ENCODE assay signal across 18 cellular contexts in genomic region chr1:206786212-206786886, GRCh38. TPM values are rescaled to one million over a fixed set of nuclear protein-coding genes. Genes with fewer than 3 reads are reported as not detected.
DNase-seq lines count a peak whose midpoint lies in the region; ATAC-seq and TF ChIP-seq lines count a peak whose summit lies in the region.
"Had no signal": no experiment of that assay in that cellular context is flagged by ENCODE, and none has a peak within 500 bp of the region (broad histone marks: within the 10 kb centered on the region; RNA-seq: fewer than 3 reads in every experiment).

No MANE protein-coding gene starts in this region.

- H3K4me1 Mint-ChIP-seq in CD4-positive, alpha-beta T cell (ENCODE audit: low read depth), result peaks cover 78% of the 10 kb centered on the region
- peaks cover 70% of the 10 kb centered on the region for H3K4me1 Mint-ChIP-seq in T-helper 2 cell treated with Interferon-gamma antibody and Interleukin-4, amounts not matched to agents 5 μg/mL and 100 μg/mL, for 36 hours (ENCODE audit: low read depth)
- peaks cover 57 to 74% of the 10 kb centered on the region in 2 donors for H3K4me1 Mint-ChIP-seq in immature natural killer cell

- no peak overlapping the region for H3K4me3 Mint-ChIP-seq in CD4-positive, alpha-beta T cell
- H3K4me3 Mint-ChIP-seq in T-helper 2 cell treated with Interferon-gamma antibody and Interleukin-4, amounts not matched to agents 5 μg/mL and 100 μg/mL, for 36 hours, result peak overlapping the region; percentile 14
- H3K4me3 Mint-ChIP-seq in immature natural killer cell, result peak overlapping the region; percentile 31 to 65 (median 55)
- H3K4me3 Mint-ChIP-seq: neural progenitor cell had no signal

- no peak for DNase-seq in CD4-positive, alpha-beta T cell
- DNase-seq in GM13977 (ENCODE audit: low spot score) (peak; percentile 23), immature natural killer cell (peak; percentile 63 to 67 (median 63)), NCI-H446 (lab: John Stamatoyannopoulos, UW) (no peak), OCI-M1 (lab: John Stamatoyannopoulos, UW) (no peak)
- DNase-seq in T-helper 2 cell treated with Interferon-gamma antibody and Interleukin-4, amounts not matched to agents 5 μg/mL and 100 μg/mL, for 36 hours (ENCODE audit: low spot score), result no peak
- DNase-seq in stimulated activated CD4-positive, alpha-beta T cell treated with anti-CD3 and anti-CD28 coated beads, Interleukin-4, amount 100 ng/mL, for 24 hours, result no peak
- DNase-seq: activated CD4-positive, alpha-beta T cell treated with anti-CD3 and anti-CD28 coated beads, Interleukin-2, amount 50 U/mL, for 4 hours; activated effector memory CD4-positive, alpha-beta T cell treated with anti-CD3 and anti-CD28 coated beads, Interleukin-2, amount 50 U/mL, for 16 hours; effector CD8-positive, alpha-beta T cell; esophagus squamous epithelium; left colon; NCI-H1930 had no signal

- no peaks in the 10 kb centered on the region for H3K9me3 Mint-ChIP-seq in CD4-positive, alpha-beta T cell
- peaks cover 4% of the 10 kb centered on the region for H3K9me3 Mint-ChIP-seq in T-helper 2 cell treated with Interferon-gamma antibody and Interleukin-4, amounts not matched to agents 5 μg/mL and 100 μg/mL, for 36 hours
- no peaks in the 10 kb centered on the region for H3K9me3 Mint-ChIP-seq in immature natural killer cell
- H3K9me3 Mint-ChIP-seq: neural progenitor cell had no signal

- POLR2A ChIA-PET in CD4-positive, alpha-beta T cell (lab: Charles Lee), result interaction anchor here (0.9 to 4.1 kb wide), 3 partner anchors 15 to 21 kb away, joined by 3 to 32 read pairs (median 15); partner anchors contain the start of genes IL10 and IL19

- in situ Hi-C loops in GM13977 (cut with MboI; ENCODE audit: low pct_unique_long_range_greater_than_20kb, low sequenced_read_pairs, unreplicated experiment), result no loop called here

- no peak for ATAC-seq in CD4-positive, alpha-beta T cell (ENCODE audit: poor library complexity)
- ATAC-seq: left colon had no signal

- no peaks in the 10 kb centered on the region for H3K27me3 Mint-ChIP-seq in CD4-positive, alpha-beta T cell
- H3K27me3 Mint-ChIP-seq in T-helper 2 cell treated with Interferon-gamma antibody and Interleukin-4, amounts not matched to agents 5 μg/mL and 100 μg/mL, for 36 hours (ENCODE audit: low read depth), result peaks cover 6% of the 10 kb centered on the region
- H3K27me3 Mint-ChIP-seq in immature natural killer cell (ENCODE audit: low read depth in 3 of 3), result peaks cover 10 to 21% (median 13%) of the 10 kb centered on the region in 3 donors

- no peaks in the 10 kb centered on the region for H3K27me3 ChIP-seq in CD4-positive, alpha-beta T cell (ENCODE audit: control insufficient read depth, insufficient read depth, low read length)
- H3K27me3 ChIP-seq: esophagus squamous epithelium, neural progenitor cell had no signal

- intact Hi-C loops in CD4-positive, alpha-beta T cell (cut with DNase I, micrococcal nuclease), result no loop called here

- H3K27ac ChIP-seq in CD4-positive, alpha-beta T cell (ENCODE audit: low read depth, low read length), result no peak overlapping the region
- H3K27ac ChIP-seq: esophagus squamous epithelium, neural progenitor cell had no signal

- CTCF ChIA-PET in CD4-positive, alpha-beta T cell (lab: Charles Lee), result interaction anchor here (1.2 to 1.4 kb wide), 2 partner anchors 11 to 16 kb away, joined by 3 to 5 read pairs; partner anchors contain the start of gene IL19

- no peaks in the 10 kb centered on the region for H3K9me3 ChIP-seq in CD4-positive, alpha-beta T cell (ENCODE audit: control insufficient read depth, low read length)
- H3K9me3 ChIP-seq: esophagus squamous epithelium had no signal

- H3K27ac Mint-ChIP-seq in CD4-positive, alpha-beta T cell, result peak overlapping the region; percentile 74
- peak overlapping the region; percentile 49 for H3K27ac Mint-ChIP-seq in T-helper 2 cell treated with Interferon-gamma antibody and Interleukin-4, amounts not matched to agents 5 μg/mL and 100 μg/mL, for 36 hours
- H3K27ac Mint-ChIP-seq in immature natural killer cell, result no peak overlapping the region
- H3K27ac Mint-ChIP-seq: neural progenitor cell had no signal

- no peak for TF ChIP-seq CTCF in CD4-positive, alpha-beta T cell (IDR thresholded peaks at IDR 0.05)
- no peak for TF ChIP-seq CTCF in GM13977 (IDR thresholded peaks at IDR 0.05; ENCODE audit: extremely low read depth, insufficient read depth, missing control alignments)

- no peaks in the 10 kb centered on the region for H3K36me3 Mint-ChIP-seq in CD4-positive, alpha-beta T cell (ENCODE audit: low read depth)
- H3K36me3 Mint-ChIP-seq in T-helper 2 cell treated with Interferon-gamma antibody and Interleukin-4, amounts not matched to agents 5 μg/mL and 100 μg/mL, for 36 hours (ENCODE audit: low read depth), result peaks cover 2% of the 10 kb centered on the region
- no peaks in the 10 kb centered on the region for H3K36me3 Mint-ChIP-seq in immature natural killer cell
- H3K36me3 Mint-ChIP-seq: neural progenitor cell had no signal

RNA-seq across cellular contexts. Expression of gene IL10, which starts 14.1 kb away (rescaled TPM):
- under 1 TPM; 0.27 to 0.87 TPM for total RNA-seq in CD4-positive, alpha-beta T cell
- under 1 TPM in 1 of 3 donors, not detected in 2; 0.43 TPM for polyA plus RNA-seq in immature natural killer cell
- total RNA-seq: astrocyte, glomerular endothelial cell had no signal

RNA-seq across cellular contexts. Expression of gene IL19, which starts 15.8 kb away (rescaled TPM):
- not detected for total RNA-seq in CD4-positive, alpha-beta T cell
- not detected for polyA plus RNA-seq in immature natural killer cell
- total RNA-seq: cerebellum, glomerular endothelial cell, left colon, smooth muscle cell had no signal

Comparison
In these comparisons a context has a peak if more than half of its experiments do, and no peak if none do; other contexts are left out.
1. DNase-seq: peak in GM13977 (single experiment) and immature natural killer cell (3 of 3); none in CD4-positive, alpha-beta T cell (0 of 10), T-helper 2 cell treated with Interferon-gamma antibody and Interleukin-4, amounts not matched to agents 5 μg/mL and 100 μg/mL, for 36 hours (single experiment), stimulated activated CD4-positive, alpha-beta T cell treated with anti-CD3 and anti-CD28 coated beads, Interleukin-4, amount 100 ng/mL, for 24 hours (single experiment), NCI-H446 (0 of 2) and OCI-M1 (single experiment).
2. H3K27ac Mint-ChIP-seq: peak in CD4-positive, alpha-beta T cell (single experiment) and T-helper 2 cell treated with Interferon-gamma antibody and Interleukin-4, amounts not matched to agents 5 μg/mL and 100 μg/mL, for 36 hours (single experiment); none in immature natural killer cell (0 of 6).